In genomic region chr5:139814704-139815280, GRCh38 we compare ENCODE assay signal across 22 cellular contexts. TPM values are rescaled to one million over a fixed set of nuclear protein-coding genes. Genes with fewer than 3 reads are reported as not detected.
"Had no signal": no experiment of that assay in that cellular context is flagged by ENCODE, and none has a peak within 500 bp of the region (broad histone marks: within the 10 kb centered on the region; RNA-seq: fewer than 3 reads in every experiment).

No MANE protein-coding gene starts in this region.

- H3K9ac ChIP-seq: neural progenitor cell had no signal

- ATAC-seq: foreskin keratinocyte; left colon; mucosa of descending colon; naive thymus-derived CD8-positive, alpha-beta T cell; stimulated activated naive CD8-positive, alpha-beta T cell treated with anti-CD3 and anti-CD28 coated beads, Interleukin-15, Interleukin-2, amounts not matched to agents 100 U/mL and 50 U/mL, for 24 hours had no signal

- H3K27ac ChIP-seq: colonic mucosa, foreskin keratinocyte, neural progenitor cell, right atrium auricular region, suprapubic skin, thyroid gland, uterus had no signal

- H3K9me3 ChIP-seq: colonic mucosa, mucosa of descending colon, suprapubic skin, thyroid gland, uterus had no signal

- H3K4me3 ChIP-seq: colonic mucosa, mucosa of descending colon, neural progenitor cell, right atrium auricular region, suprapubic skin, thyroid gland, uterus had no signal

- H3K4me1 ChIP-seq: colonic mucosa, foreskin keratinocyte, neural progenitor cell, right atrium auricular region, suprapubic skin, thyroid gland, uterus had no signal

- FAIRE-seq: endothelial cell of umbilical vein, kidney, small intestine had no signal

- H3K36me3 ChIP-seq: colonic mucosa, neural progenitor cell, right atrium auricular region, suprapubic skin, thyroid gland, uterus had no signal

- H3K27me3 ChIP-seq: colonic mucosa, foreskin keratinocyte, right atrium auricular region, suprapubic skin, thyroid gland, uterus had no signal

- H3K4me2 ChIP-seq: neural progenitor cell had no signal

- H2AFZ ChIP-seq: neural progenitor cell had no signal

- DNase-seq: cerebellar nuclear complex; colonic mucosa; effector CD4-positive, alpha-beta T cell; endodermal cell; erythroblast; foreskin keratinocyte; immature natural killer cell; left colon; occipital lobe; small intestine; stimulated activated CD4-positive, alpha-beta T cell treated with anti-CD3 and anti-CD28 coated beads, Interleukin-2, amount 100 ng/mL, for 48 hours; stimulated activated naive CD8-positive, alpha-beta T cell treated with anti-CD3 and anti-CD28 coated beads, Interleukin-15, Interleukin-2, amounts not matched to agents 100 U/mL and 50 U/mL, for 24 hours; thyroid gland; uterus had no signal

RNA-seq across cellular contexts. Expression of gene PSD2, which starts 19.2 kb away (rescaled TPM):
- total RNA-seq: dermis microvascular lymphatic vessel endothelial cell, endothelial cell of umbilical vein, foreskin keratinocyte had no signal
- polyA plus RNA-seq: endothelial cell of umbilical vein, foreskin keratinocyte had no signal
